12 cellular contexts compared by ENCODE assay signal in genomic region chr11:10390375-10390774, GRCh38.
"Had no signal": no experiment of that assay in that cellular context is flagged by ENCODE, and none has a peak within 500 bp of the region (broad histone marks: within the 10 kb centered on the region; RNA-seq: fewer than 3 reads in every experiment).

No MANE protein-coding gene starts in this region.

- H3K4me3 ChIP-seq: body of pancreas, left ventricle myocardium inferior had no signal

- H3K27me3 ChIP-seq: body of pancreas had no signal

- H3K36me3 ChIP-seq: left ventricle myocardium inferior had no signal

- DNase-seq: activated B cell treated with CpG ODN at 0.5 μM for 24 hours; activated CD4-positive, alpha-beta T cell treated with anti-CD3 and anti-CD28 coated beads, Interleukin-2, amount 10 ng/mL, durations not matched to agents 7 days and 5 days; activated naive CD4-positive, alpha-beta T cell treated with anti-CD3 and anti-CD28 coated beads, Interleukin-2, amount 50 U/mL, for 16 hours; body of pancreas; effector memory CD8-positive, alpha-beta T cell; foreskin keratinocyte; head of caudate nucleus; left ventricle myocardium inferior; mesenchymal stem cell; stimulated activated CD4-positive, alpha-beta T cell treated with anti-CD3 and anti-CD28 coated beads, Interleukin-4, amount 100 ng/mL, for 1 hour; stimulated activated CD8-positive, alpha-beta memory T cell treated with anti-CD3 and anti-CD28 coated beads, Interleukin-4, amount 100 ng/mL, for 48 hours; stimulated activated naive CD8-positive, alpha-beta T cell treated with anti-CD3 and anti-CD28 coated beads, Interleukin-15, Interleukin-2, amounts not matched to agents 100 U/mL and 50 U/mL, for 24 hours had no signal

- H3K4me1 ChIP-seq: foreskin keratinocyte had no signal

- H3K9me3 ChIP-seq: body of pancreas, left ventricle myocardium inferior had no signal

- H3K27ac ChIP-seq: body of pancreas, foreskin keratinocyte, left ventricle myocardium inferior had no signal
